ENCODE assay signal across 28 cellular contexts in genomic region chr9:7174301-7174700, GRCh38.
"Had no signal": no experiment of that assay in that cellular context is flagged by ENCODE, and none has a peak within 500 bp of the region (broad histone marks: within the 10 kb centered on the region; RNA-seq: fewer than 3 reads in every experiment).

No MANE protein-coding gene starts in this region.

- H3K27ac ChIP-seq: adrenal gland, body of pancreas, esophagus muscularis mucosa, foreskin keratinocyte, gastroesophageal sphincter, WERI-Rb-1 had no signal

- H3K9me3 Mint-ChIP-seq: activated CD4-positive, alpha-beta memory T cell treated with anti-CD3 and anti-CD28 coated beads for 36 hours; activated naive CD8-positive, alpha-beta T cell treated with anti-CD3 and anti-CD28 coated beads for 36 hours; activated naive CD8-positive, alpha-beta T cell treated with anti-CD3 and anti-CD28 coated beads, Interleukin-2, amount 50 U/mL, for 24 hours; effector memory CD8-positive, alpha-beta T cell had no signal

- H3K4me3 Mint-ChIP-seq: activated CD4-positive, alpha-beta memory T cell treated with anti-CD3 and anti-CD28 coated beads for 36 hours; activated CD4-positive, alpha-beta T cell treated with anti-CD3 and anti-CD28 coated beads for 36 hours; activated CD4-positive, alpha-beta T cell treated with anti-CD3 and anti-CD28 coated beads, Interleukin-2, amount 10 ng/mL, durations not matched to agents 24 days and 14 days; activated naive CD8-positive, alpha-beta T cell treated with anti-CD3 and anti-CD28 coated beads for 36 hours; activated naive CD8-positive, alpha-beta T cell treated with anti-CD3 and anti-CD28 coated beads, Interleukin-2, amount 50 U/mL, for 24 hours; effector memory CD8-positive, alpha-beta T cell had no signal

- H3K4me1 ChIP-seq: adrenal gland, body of pancreas, esophagus muscularis mucosa, gastroesophageal sphincter had no signal

- H3K36me3 ChIP-seq: adrenal gland, WERI-Rb-1 had no signal

- H3K27ac Mint-ChIP-seq: activated CD4-positive, alpha-beta memory T cell treated with anti-CD3 and anti-CD28 coated beads for 36 hours; activated CD4-positive, alpha-beta T cell treated with anti-CD3 and anti-CD28 coated beads for 36 hours; activated CD4-positive, alpha-beta T cell treated with anti-CD3 and anti-CD28 coated beads, Interleukin-2, amount 10 ng/mL, durations not matched to agents 24 days and 14 days; activated naive CD8-positive, alpha-beta T cell treated with anti-CD3 and anti-CD28 coated beads for 36 hours had no signal

- ATAC-seq: activated CD4-positive, alpha-beta T cell treated with anti-CD3 and anti-CD28 coated beads for 36 hours; body of pancreas; effector memory CD8-positive, alpha-beta T cell; foreskin keratinocyte; gastroesophageal sphincter had no signal

- H3K27me3 Mint-ChIP-seq: activated CD4-positive, alpha-beta memory T cell treated with anti-CD3 and anti-CD28 coated beads for 36 hours; activated CD4-positive, alpha-beta T cell treated with anti-CD3 and anti-CD28 coated beads for 36 hours; activated CD4-positive, alpha-beta T cell treated with anti-CD3 and anti-CD28 coated beads, Interleukin-2, amount 10 ng/mL, durations not matched to agents 24 days and 14 days; activated naive CD8-positive, alpha-beta T cell treated with anti-CD3 and anti-CD28 coated beads for 36 hours; activated naive CD8-positive, alpha-beta T cell treated with anti-CD3 and anti-CD28 coated beads, Interleukin-2, amount 50 U/mL, for 24 hours; effector memory CD8-positive, alpha-beta T cell had no signal

- H3K4me3 ChIP-seq: adrenal gland, body of pancreas, esophagus muscularis mucosa, gastroesophageal sphincter had no signal

- H3K9me3 ChIP-seq: adrenal gland, body of pancreas, esophagus muscularis mucosa, gastroesophageal sphincter had no signal

- H3K27me3 ChIP-seq: adrenal gland, body of pancreas, esophagus muscularis mucosa, foreskin keratinocyte, gastroesophageal sphincter had no signal

- DNase-seq: activated CD4-positive, alpha-beta memory T cell treated with anti-CD3 and anti-CD28 coated beads for 36 hours; activated CD4-positive, alpha-beta T cell treated with anti-CD3 and anti-CD28 coated beads, Interleukin-2, amount 10 ng/mL, durations not matched to agents 24 days and 14 days; activated CD4-positive, CD25-positive, alpha-beta regulatory T cell; activated CD4-positive, CD25-positive, alpha-beta regulatory T cell treated with anti-CD3 and anti-CD28 coated beads, Interleukin-2, amount 50 U/mL, for 72 hours; activated CD8-positive, alpha-beta memory T cell treated with anti-CD3 and anti-CD28 coated beads for 24 hours; activated gamma-delta T cell; activated naive CD4-positive, alpha-beta T cell; activated naive CD4-positive, alpha-beta T cell treated with anti-CD3 and anti-CD28 coated beads, Interleukin-2, amount 50 U/mL, for 16 hours; activated naive CD8-positive, alpha-beta T cell treated with anti-CD3 and anti-CD28 coated beads for 36 hours; activated naive CD8-positive, alpha-beta T cell treated with anti-CD3 and anti-CD28 coated beads, Interleukin-2, amount 50 U/mL, for 24 hours; activated T-cell treated with anti-CD3 and anti-CD28 coated beads, Interleukin-2, amount 50 U/mL, for 1 hour; activated T-cell treated with anti-CD3 and anti-CD28 coated beads, Interleukin-2, amount 50 U/mL, for 48 hours; adrenal gland; amygdala; aorta; body of pancreas; caudate nucleus; cortex of kidney; dermis blood vessel endothelial cell; effector CD4-positive, alpha-beta T cell; effector memory CD8-positive, alpha-beta T cell; erythroblast; foreskin keratinocyte; T1000; WERI-Rb-1 had no signal
